Comparison of ENCODE assay signal across 12 cellular contexts in genomic region chr2:27261241-27261925, GRCh38. TPM values are rescaled to one million over a fixed set of nuclear protein-coding genes. Genes with fewer than 3 reads are reported as not detected.
DNase-seq lines count a peak whose midpoint lies in the region; ATAC-seq and TF ChIP-seq lines count a peak whose summit lies in the region.
"Had no signal": no experiment of that assay in that cellular context is flagged by ENCODE, and none has a peak within 500 bp of the region (broad histone marks: within the 10 kb centered on the region; RNA-seq: fewer than 3 reads in every experiment).

No MANE protein-coding gene starts in this region.

- H3K9me3 Mint-ChIP-seq in activated T-cell treated with anti-CD3 and anti-CD28 coated beads, Interleukin-2, amount 50 U/mL, for 24 hours = no peaks in the 10 kb centered on the region
- H3K9me3 Mint-ChIP-seq in endothelial cell (ENCODE audit: unreplicated experiment) (no peaks in the 10 kb centered on the region), progenitor cell of endocrine pancreas (ENCODE audit: low read depth) (no peaks in the 10 kb centered on the region)

- peaks cover 25% of the 10 kb centered on the region for H3K4me1 Mint-ChIP-seq in activated T-cell treated with anti-CD3 and anti-CD28 coated beads, Interleukin-2, amount 50 U/mL, for 24 hours (ENCODE audit: low read depth)
- peaks cover 30% of the 10 kb centered on the region for H3K4me1 Mint-ChIP-seq in T-helper 17 cell
- H3K4me1 Mint-ChIP-seq in endothelial cell (ENCODE audit: unreplicated experiment) = peaks cover 26% of the 10 kb centered on the region
- peaks cover 11% of the 10 kb centered on the region for H3K4me1 Mint-ChIP-seq in progenitor cell of endocrine pancreas (ENCODE audit: low read depth)

- peak overlapping the region; percentile 66 for H3K4me3 Mint-ChIP-seq in activated T-cell treated with anti-CD3 and anti-CD28 coated beads, Interleukin-2, amount 50 U/mL, for 24 hours
- H3K4me3 Mint-ChIP-seq in T-helper 17 cell (peak overlapping the region; percentile 90), endothelial cell (ENCODE audit: unreplicated experiment) (peak overlapping the region; percentile 43), progenitor cell of endocrine pancreas (ENCODE audit: low read depth) (peak overlapping the region; percentile 58)

- H3K36me3 Mint-ChIP-seq in activated T-cell treated with anti-CD3 and anti-CD28 coated beads, Interleukin-2, amount 50 U/mL, for 24 hours (ENCODE audit: low read depth) = no peaks in the 10 kb centered on the region
- peaks cover 27% of the 10 kb centered on the region for H3K36me3 Mint-ChIP-seq in T-helper 17 cell (ENCODE audit: low read depth)
- peaks cover 8% of the 10 kb centered on the region for H3K36me3 Mint-ChIP-seq in endothelial cell (ENCODE audit: low read depth, unreplicated experiment)
- H3K36me3 Mint-ChIP-seq in progenitor cell of endocrine pancreas (ENCODE audit: insufficient read depth) = no peaks in the 10 kb centered on the region

- no peak for ATAC-seq in T-helper 17 cell

- DNase-seq in activated T-cell treated with anti-CD3 and anti-CD28 coated beads, Interleukin-2, amount 50 U/mL, for 24 hours = no peak
- no peak for DNase-seq in activated T-cell treated with anti-CD3 and anti-CD28 coated beads, Interleukin-2, amount 50 U/mL, for 48 hours
- DNase-seq in T-helper 17 cell = no peak
- no peak for DNase-seq in endothelial cell (ENCODE audit: low spot score)
- no peak for DNase-seq in progenitor cell of endocrine pancreas (ENCODE audit: low spot score, unreplicated experiment)
- DNase-seq in SIG-M5 treated with dmso at 0.1 percent for 504 hours (lab: John Stamatoyannopoulos, UW; ENCODE audit: unreplicated experiment) = no peak
- DNase-seq in NCI-H1092 (lab: John Stamatoyannopoulos, UW) = no peak
- DNase-seq in substantia nigra (lab: John Stamatoyannopoulos, UW) = no peak
- DNase-seq: NCI-H1105 treated with DMSO at 0.1 percent for 48 hours, NCI-H82 had no signal

- TF ChIP-seq CTCF in endothelial cell (IDR thresholded peaks at IDR 0.05; ENCODE audit: unreplicated experiment) (no peak), progenitor cell of endocrine pancreas (IDR thresholded peaks at IDR 0.05; ENCODE audit: unreplicated experiment) (no peak)

- H3K27ac Mint-ChIP-seq in activated T-cell treated with anti-CD3 and anti-CD28 coated beads, Interleukin-2, amount 50 U/mL, for 24 hours = no peak overlapping the region
- H3K27ac Mint-ChIP-seq in T-helper 17 cell (peak overlapping the region; percentile 39), endothelial cell (ENCODE audit: unreplicated experiment) (no peak overlapping the region), progenitor cell of endocrine pancreas (no peak overlapping the region)

- H3K27me3 Mint-ChIP-seq in activated T-cell treated with anti-CD3 and anti-CD28 coated beads, Interleukin-2, amount 50 U/mL, for 24 hours = peaks cover 70% of the 10 kb centered on the region
- H3K27me3 Mint-ChIP-seq in T-helper 17 cell (peaks cover 70% of the 10 kb centered on the region), endothelial cell (ENCODE audit: unreplicated experiment) (peaks cover 24% of the 10 kb centered on the region), progenitor cell of endocrine pancreas (peaks cover 62% of the 10 kb centered on the region)

- H3K9me3 ChIP-seq in T-helper 17 cell (ENCODE audit: control insufficient read depth, low read length, poor library complexity, severe bottlenecking) = no peaks in the 10 kb centered on the region
- H3K9me3 ChIP-seq: SK-N-SH had no signal

- no peak overlapping the region for H3K27ac ChIP-seq in substantia nigra (ENCODE audit: low read depth, low read length, poor library complexity, severe bottlenecking)

RNA-seq across cellular contexts. Expression of gene SLC30A3, which starts 1.5 kb away (rescaled TPM):
- total RNA-seq in T-helper 17 cell = under 1 TPM in 1 of 2 donors, not detected in 1; 0.13 TPM
- not detected for total RNA-seq in endothelial cell (ENCODE audit: unreplicated experiment)
- total RNA-seq in progenitor cell of endocrine pancreas = not detected in 2 replicates

RNA-seq across cellular contexts. Expression of gene DNAJC5G, which starts 13.8 kb away (rescaled TPM):
- total RNA-seq in T-helper 17 cell = not detected
- total RNA-seq in endothelial cell (ENCODE audit: unreplicated experiment) = not detected
- not detected in 2 replicates for total RNA-seq in progenitor cell of endocrine pancreas
- total RNA-seq: activated CD8-positive, alpha-beta memory T cell treated with anti-CD3 and anti-CD28 coated beads for 36 hours had no signal

RNA-seq across cellular contexts. Expression of gene TRIM54, which starts 20.8 kb away (rescaled TPM):
- total RNA-seq in T-helper 17 cell (not detected), endothelial cell (ENCODE audit: unreplicated experiment) (not detected), progenitor cell of endocrine pancreas (not detected in 2 replicates)

RNA-seq across cellular contexts. Expression of gene CAD, which starts 44.2 kb away (rescaled TPM):
- 10 to 100 TPM; 27.2 to 30.0 TPM for total RNA-seq in T-helper 17 cell
- total RNA-seq in endothelial cell (ENCODE audit: unreplicated experiment) = 49.4 TPM
- total RNA-seq in progenitor cell of endocrine pancreas = 59.3 and 59.7 TPM in 2 replicates

RNA-seq across cellular contexts. Expression of gene UCN, which starts 46.9 kb away (rescaled TPM):
- 1 to 10 TPM; 1.5 to 1.6 TPM for total RNA-seq in T-helper 17 cell
- total RNA-seq in endothelial cell (ENCODE audit: unreplicated experiment) = 1.5 TPM
- total RNA-seq in progenitor cell of endocrine pancreas = 2.0 and 2.4 TPM in 2 replicates
